1 cellular context compared by ENCODE assay signal in the genomic region with DNA sequence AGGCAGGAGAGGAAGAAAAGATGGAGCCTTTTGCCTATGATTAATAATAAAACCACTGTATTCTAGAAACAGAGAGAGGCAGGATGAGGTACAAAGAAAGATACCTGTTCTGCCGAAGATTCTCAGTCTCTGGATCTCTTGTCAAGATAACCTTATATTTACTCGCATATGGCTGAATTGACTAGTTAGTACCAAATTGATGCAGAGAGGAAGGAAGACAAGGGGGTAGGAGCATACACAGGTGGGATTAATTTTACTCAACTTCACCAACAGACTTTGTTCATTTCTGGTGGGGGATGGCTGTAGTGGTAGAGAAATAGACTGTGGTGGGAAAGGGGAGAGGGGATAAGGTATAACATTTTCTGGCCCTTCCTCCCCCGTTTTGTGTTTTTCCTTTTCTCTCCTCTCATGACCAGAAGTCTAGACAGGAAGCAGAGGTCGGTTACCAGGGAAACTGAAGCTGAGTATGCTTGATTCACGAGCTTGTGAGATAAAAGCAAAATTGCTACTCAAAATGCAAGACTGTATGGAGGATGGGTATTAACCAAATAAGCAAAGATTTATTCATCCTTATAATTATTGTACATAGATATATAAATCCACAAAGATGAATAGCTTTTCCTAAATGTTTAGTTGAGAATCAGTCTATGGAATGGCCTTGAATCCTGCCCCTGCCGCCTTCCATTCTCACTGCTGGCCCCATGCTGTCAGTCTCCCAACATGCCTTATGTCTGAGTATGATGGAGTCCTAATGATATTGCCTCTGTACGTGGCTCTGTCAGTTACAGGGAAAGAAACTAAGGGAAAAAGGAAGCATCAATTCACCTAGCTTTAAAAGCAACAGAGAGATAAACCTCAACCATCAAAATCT.
TF ChIP-seq lines count a peak whose summit lies in the region.

No MANE protein-coding gene starts in this region.

TF ChIP-seq in K562, 482 proteins besides CTCF, POLR2A, EP300 and RAD21:
- TF ChIP-seq HNRNPUL1 (IDR thresholded peaks at IDR 0.05; ENCODE audit: low read length) = no peak
- TF ChIP-seq RFX1 (IDR thresholded peaks at IDR 0.05) = peak; percentile 60
- TF ChIP-seq NR2C2 (CRISPR knock-in tag; IDR thresholded peaks at IDR 0.05) = no peak
- no peak for TF ChIP-seq NR2C2 (tag; IDR thresholded peaks at IDR 0.05)
TF ChIP-seq in K562: peak in this region for 1.
